In genomic region chr16:7835032-7835431, GRCh38 we compare ENCODE assay signal across 19 cellular contexts.
A peak's percentile ranks its signal among the peaks of the same experiment; 100 is the strongest.
DNase-seq lines count a peak whose midpoint lies in the region; ATAC-seq lines count a peak whose summit lies in the region.
"Had no signal": no experiment of that assay in that cellular context is flagged by ENCODE, and none has a peak within 500 bp of the region (broad histone marks: within the 10 kb centered on the region; RNA-seq: fewer than 3 reads in every experiment).

No MANE protein-coding gene starts in this region.

- peak; percentile 59 for DNase-seq in D341Med (ENCODE audit: low spot score)
- DNase-seq in NCI-H2029 (lab: John Stamatoyannopoulos, UW), result peak; percentile 57
- peak; percentile 89 for DNase-seq in NCI-H748 (lab: John Stamatoyannopoulos, UW; ENCODE audit: unreplicated experiment)
- DNase-seq in cerebellum (ENCODE audit: low spot score), result peak; percentile 5
- no peak for DNase-seq in SW480 (ENCODE audit: low spot score)
- DNase-seq in CD1c-positive myeloid dendritic cell (ENCODE audit: extremely low spot score), result no peak
- DNase-seq in OCI-M2 (lab: John Stamatoyannopoulos, UW; ENCODE audit: unreplicated experiment), result no peak
- DNase-seq: BE2C; Calu3; CD4-positive, alpha-beta T cell; H7; HFFc6; KBM-7; NCI-H2227 treated with DMSO at 0.1 percent for 48 hours; NCI-H510A treated with DMSO at 0.1 percent for 48 hours; PC-9; SIG-M5 had no signal

- ATAC-seq in GM21528 (IDR thresholded peaks at IDR 0.05; ENCODE audit: low FRiP score, unreplicated experiment), result no peak
- ATAC-seq: HepG2 had no signal

Comparison
In these comparisons a context has a peak if more than half of its experiments do, and no peak if none do; other contexts are left out.
1. DNase-seq: peak in D341Med (single experiment), NCI-H2029 (single experiment), NCI-H748 (single experiment) and cerebellum (single experiment); none in SW480 (single experiment), CD1c-positive myeloid dendritic cell (single experiment) and OCI-M2 (single experiment).